ENCODE assay signal across 17 cellular contexts in the genomic region with DNA sequence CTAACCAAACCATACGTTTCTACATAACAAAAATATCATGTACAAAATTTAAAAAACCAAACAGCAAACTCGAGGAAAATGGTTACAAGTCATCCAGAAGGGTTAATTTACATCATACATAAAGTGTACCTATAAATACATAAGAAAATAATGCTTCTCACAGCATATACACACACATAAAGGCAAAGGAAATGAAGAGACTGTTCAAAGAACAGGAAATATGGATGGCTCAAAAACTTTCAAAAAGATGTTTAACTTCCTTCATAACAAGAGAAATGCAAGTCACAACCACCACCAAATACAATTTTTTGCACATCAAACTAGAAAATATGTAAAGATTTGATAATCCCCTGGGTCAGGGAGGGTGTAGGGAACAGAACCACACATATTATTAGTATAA. TPM values are rescaled to one million over a fixed set of nuclear protein-coding genes. Genes with fewer than 3 reads are reported as not detected.
DNase-seq lines count a peak whose midpoint lies in the region; ATAC-seq and TF ChIP-seq lines count a peak whose summit lies in the region.
"Had no signal": no experiment of that assay in that cellular context is flagged by ENCODE, and none has a peak within 500 bp of the region (broad histone marks: within the 10 kb centered on the region; RNA-seq: fewer than 3 reads in every experiment).

No MANE protein-coding gene starts in this region.

- no peaks in the 10 kb centered on the region for H3K79me2 ChIP-seq in Loucy (ENCODE audit: insufficient read depth, low read length)

- no peak overlapping the region for H2AFZ ChIP-seq in Loucy (ENCODE audit: low read length)

- H3K4me3 ChIP-seq in Loucy (ENCODE audit: low read length, poor library complexity, severe bottlenecking) = no peak overlapping the region
- H3K4me3 ChIP-seq in naive thymus-derived CD4-positive, alpha-beta T cell (ENCODE audit: low read length) = no peak overlapping the region
- H3K4me3 ChIP-seq: BLaER1 treated with 17β-estradiol and CSF1 and Interleukin-3, amounts not matched to agents 10 nM and 100 nM; GM12878 had no signal

- POLR2A ChIA-PET in CD4-positive, alpha-beta T cell (lab: Charles Lee) = no interaction called here
- POLR2A ChIA-PET in naive thymus-derived CD4-positive, alpha-beta T cell (lab: Charles Lee) = interaction anchor here (0.6 kb wide), 1 partner anchor 182 kb away, joined by 3 read pairs; no protein-coding TSS in a partner anchor

- no peak overlapping the region for H3K27ac ChIP-seq in CD4-positive, alpha-beta T cell (ENCODE audit: low read depth, low read length)
- no peak overlapping the region for H3K27ac ChIP-seq in naive thymus-derived CD4-positive, alpha-beta T cell (ENCODE audit: low read depth, low read length)
- H3K27ac ChIP-seq: BLaER1 treated with 17β-estradiol and CSF1 and Interleukin-3, amounts not matched to agents 10 nM and 100 nM had no signal

- H4K20me1 ChIP-seq in Loucy (ENCODE audit: insufficient read depth, low read length, poor library complexity, severe bottlenecking) = no peaks in the 10 kb centered on the region

- H3K36me3 ChIP-seq in Loucy (ENCODE audit: insufficient read depth, low read length) = no peaks in the 10 kb centered on the region
- no peaks in the 10 kb centered on the region for H3K36me3 ChIP-seq in naive thymus-derived CD4-positive, alpha-beta T cell (ENCODE audit: control insufficient read depth in 2 of 3, insufficient read depth in 3 of 3, low read length in 3 of 3)
- H3K36me3 ChIP-seq: BLaER1 treated with 17β-estradiol and CSF1 and Interleukin-3, amounts not matched to agents 10 nM and 100 nM had no signal

- peaks cover 6% of the 10 kb centered on the region for H3K27me3 ChIP-seq in CD4-positive, alpha-beta T cell (ENCODE audit: control insufficient read depth, insufficient read depth, low read length)
- H3K27me3 ChIP-seq in Loucy (ENCODE audit: insufficient read depth, low read length, poor library complexity, severe bottlenecking) = no peaks in the 10 kb centered on the region
- no peaks in the 10 kb centered on the region for H3K27me3 ChIP-seq in naive thymus-derived CD4-positive, alpha-beta T cell (ENCODE audit: control insufficient read depth in 2 of 2, insufficient read depth in 2 of 2, low read length in 2 of 2)

- H3K27ac Mint-ChIP-seq in activated naive CD4-positive, alpha-beta T cell treated with anti-CD3 and anti-CD28 coated beads, Interleukin-2, amount 50 U/mL, for 24 hours = no peak overlapping the region
- H3K27ac Mint-ChIP-seq in CD4-positive, alpha-beta T cell = peak overlapping the region; percentile 28
- H3K27ac Mint-ChIP-seq in naive thymus-derived CD4-positive, alpha-beta T cell = peak overlapping the region in 8 of 9 donors; percentile 37 to 90 (median 66)
- H3K27ac Mint-ChIP-seq: B cell, H9, IgD-negative memory B cell had no signal

- no peak for TF ChIP-seq CTCF in CD4-positive, alpha-beta T cell (IDR thresholded peaks at IDR 0.05)
- TF ChIP-seq CTCF in Loucy (conservative IDR thresholded peaks at IDR 0.05; ENCODE audit: low read length) = no peak

- intact Hi-C loops in CD4-positive, alpha-beta T cell (cut with DNase I, micrococcal nuclease) = loop anchor here in 1 of 2 experiments (2.0 kb wide), 1 partner anchor 37 kb away; no protein-coding TSS in a partner anchor
- intact Hi-C loops in naive thymus-derived CD4-positive, alpha-beta T cell (cut with micrococcal nuclease) = no loop called here

- H3K4me3 Mint-ChIP-seq in activated naive CD4-positive, alpha-beta T cell treated with anti-CD3 and anti-CD28 coated beads, Interleukin-2, amount 50 U/mL, for 24 hours = peak overlapping the region; percentile 1
- H3K4me3 Mint-ChIP-seq in CD4-positive, alpha-beta T cell = peak overlapping the region; percentile 36
- peak overlapping the region in 9 of 10 donors; percentile 30 to 65 (median 52) for H3K4me3 Mint-ChIP-seq in naive thymus-derived CD4-positive, alpha-beta T cell
- H3K4me3 Mint-ChIP-seq: B cell had no signal

- ATAC-seq in CD4-positive, alpha-beta T cell (ENCODE audit: poor library complexity) = no peak
- ATAC-seq in naive thymus-derived CD4-positive, alpha-beta T cell = peak; percentile 55
- ATAC-seq: HepG2 had no signal

- H3K9me2 ChIP-seq in Loucy (replicated peaks; ENCODE audit: low read depth, low read length) = no peaks in the 10 kb centered on the region

- no peaks in the 10 kb centered on the region for H3K27me3 Mint-ChIP-seq in activated naive CD4-positive, alpha-beta T cell treated with anti-CD3 and anti-CD28 coated beads, Interleukin-2, amount 50 U/mL, for 24 hours
- no peaks in the 10 kb centered on the region for H3K27me3 Mint-ChIP-seq in CD4-positive, alpha-beta T cell
- peaks cover 0 to 22% (median 0%) of the 10 kb centered on the region in 5 donors for H3K27me3 Mint-ChIP-seq in naive thymus-derived CD4-positive, alpha-beta T cell

- no peaks in the 10 kb centered on the region for H3K9me3 Mint-ChIP-seq in activated naive CD4-positive, alpha-beta T cell treated with anti-CD3 and anti-CD28 coated beads, Interleukin-2, amount 50 U/mL, for 24 hours
- peaks cover 3% of the 10 kb centered on the region for H3K9me3 Mint-ChIP-seq in CD4-positive, alpha-beta T cell
- peaks cover 0 to 8% (median 0%) of the 10 kb centered on the region in 11 donors for H3K9me3 Mint-ChIP-seq in naive thymus-derived CD4-positive, alpha-beta T cell

- H3K4me1 Mint-ChIP-seq in activated naive CD4-positive, alpha-beta T cell treated with anti-CD3 and anti-CD28 coated beads, Interleukin-2, amount 50 U/mL, for 24 hours = peaks cover 47% of the 10 kb centered on the region
- H3K4me1 Mint-ChIP-seq in CD4-positive, alpha-beta T cell (ENCODE audit: low read depth) = peaks cover 18% of the 10 kb centered on the region
- peaks cover 11 to 63% (median 51%) of the 10 kb centered on the region in 7 donors for H3K4me1 Mint-ChIP-seq in naive thymus-derived CD4-positive, alpha-beta T cell

- H3K4me2 ChIP-seq in Loucy (ENCODE audit: low read depth, low read length, poor library complexity, severe bottlenecking) = peak overlapping the region; percentile 50
- H3K4me2 ChIP-seq: BLaER1 treated with 17β-estradiol and CSF1 and Interleukin-3, amounts not matched to agents 10 nM and 100 nM had no signal

- H3K9me3 ChIP-seq in CD4-positive, alpha-beta T cell (ENCODE audit: control insufficient read depth, low read length) = no peaks in the 10 kb centered on the region
- no peaks in the 10 kb centered on the region for H3K9me3 ChIP-seq in Loucy (ENCODE audit: insufficient read depth, low read depth, low read length)
- no peaks in the 10 kb centered on the region for H3K9me3 ChIP-seq in naive thymus-derived CD4-positive, alpha-beta T cell (ENCODE audit: control insufficient read depth in 2 of 3, low read length in 3 of 3)
- H3K9me3 ChIP-seq: BLaER1 treated with 17β-estradiol and CSF1 and Interleukin-3, amounts not matched to agents 10 nM and 100 nM had no signal

- CTCF ChIA-PET in CD4-positive, alpha-beta T cell (lab: Charles Lee) = no interaction called here
- CTCF ChIA-PET in naive thymus-derived CD4-positive, alpha-beta T cell (lab: Charles Lee) = no interaction called here

- peaks cover 22% of the 10 kb centered on the region for H3K4me1 ChIP-seq in Loucy (ENCODE audit: insufficient read depth, low read length, poor library complexity, severe bottlenecking)
- peaks cover 0 to 26% of the 10 kb centered on the region in 2 donors for H3K4me1 ChIP-seq in naive thymus-derived CD4-positive, alpha-beta T cell (ENCODE audit: control insufficient read depth in 2 of 2, insufficient read depth in 2 of 2, low read length in 2 of 2)

- no peak for DNase-seq in activated naive CD4-positive, alpha-beta T cell treated with Interleukin-2 at 50 U/mL for 16 hours
- DNase-seq in CD4-positive, alpha-beta T cell = no peak
- DNase-seq in naive thymus-derived CD4-positive, alpha-beta T cell = peak in 6 of 9 donors; percentile 26 to 62 (median 54)
- no peak for DNase-seq in cerebellar nuclear complex (lab: John Stamatoyannopoulos, UW)
- DNase-seq in activated CD4-positive, CD25-positive, alpha-beta regulatory T cell treated with anti-CD3 and anti-CD28 coated beads, Interleukin-2, amount 50 U/mL, for 72 hours = no peak
- DNase-seq: DMS153, DMS79, GDM1, GOT3, H9 had no signal

- peaks cover 3% of the 10 kb centered on the region for H3K36me3 Mint-ChIP-seq in activated naive CD4-positive, alpha-beta T cell treated with anti-CD3 and anti-CD28 coated beads, Interleukin-2, amount 50 U/mL, for 24 hours
- no peaks in the 10 kb centered on the region for H3K36me3 Mint-ChIP-seq in CD4-positive, alpha-beta T cell (ENCODE audit: low read depth)
- peaks cover 0 to 13% (median 7%) of the 10 kb centered on the region in 5 donors for H3K36me3 Mint-ChIP-seq in naive thymus-derived CD4-positive, alpha-beta T cell

- H3F3A ChIP-seq in Loucy (ENCODE audit: low read depth) = no peaks in the 10 kb centered on the region

- H3K9ac ChIP-seq in Loucy (ENCODE audit: low read depth, low read length, poor library complexity, severe bottlenecking) = no peak overlapping the region
- H3K9ac ChIP-seq: BLaER1 treated with 17β-estradiol and CSF1 and Interleukin-3, amounts not matched to agents 10 nM and 100 nM had no signal

RNA-seq across cellular contexts. Expression of a gene that starts 7.5 kb away (rescaled TPM):
- total RNA-seq in CD4-positive, alpha-beta T cell = 10 to 100 TPM; 13.4 to 13.6 TPM
- total RNA-seq in naive thymus-derived CD4-positive, alpha-beta T cell = 10 to 100 TPM in 4 of 5 experiments, 1 to 10 TPM in 1; 1.1 to 23.8 (median 20.0) TPM
- polyA plus RNA-seq in naive thymus-derived CD4-positive, alpha-beta T cell = 1 to 10 TPM; 1.4 to 5.9 TPM

Comparison
In these comparisons a context has a peak if more than half of its experiments do, and no peak if none do; other contexts are left out.
1. H3K4me3 Mint-ChIP-seq: peak in every context shown above with its lines; median percentile 52 in naive thymus-derived CD4-positive, alpha-beta T cell; 36 in CD4-positive, alpha-beta T cell; 1 in activated naive CD4-positive, alpha-beta T cell treated with anti-CD3 and anti-CD28 coated beads, Interleukin-2, amount 50 U/mL, for 24 hours.
2. DNase-seq: peak in naive thymus-derived CD4-positive, alpha-beta T cell (6 of 9); none in activated naive CD4-positive, alpha-beta T cell treated with Interleukin-2 at 50 U/mL for 16 hours (single experiment), CD4-positive, alpha-beta T cell (0 of 10), cerebellar nuclear complex (0 of 2) and activated CD4-positive, CD25-positive, alpha-beta regulatory T cell treated with anti-CD3 and anti-CD28 coated beads, Interleukin-2, amount 50 U/mL, for 72 hours (single experiment).